Comparison of ENCODE assay signal across 23 cellular contexts in genomic region chr10:89556590-89556989, GRCh38. TPM values are rescaled to one million over a fixed set of nuclear protein-coding genes. Genes with fewer than 3 reads are reported as not detected.
DNase-seq lines count a peak whose midpoint lies in the region; ATAC-seq and TF ChIP-seq lines count a peak whose summit lies in the region.
"Had no signal": no experiment of that assay in that cellular context is flagged by ENCODE, and none has a peak within 500 bp of the region (broad histone marks: within the 10 kb centered on the region; RNA-seq: fewer than 3 reads in every experiment).

No MANE protein-coding gene starts in this region.

- H3K4me3 ChIP-seq in PC-3 (ENCODE audit: low read length) (no peak overlapping the region), fibroblast of the aortic adventitia (ENCODE audit: low read depth, low read length) (no peak overlapping the region), left lung (no peak overlapping the region), left ventricle myocardium inferior (no peak overlapping the region)
- H3K4me3 ChIP-seq: gastrocnemius medialis, HAP-1, lung, psoas muscle, upper lobe of left lung had no signal

- H3K27me3 ChIP-seq in PC-3 (ENCODE audit: low read length) (no peaks in the 10 kb centered on the region), left lung (no peaks in the 10 kb centered on the region), left ventricle myocardium inferior (ENCODE audit: low read depth) (no peaks in the 10 kb centered on the region)
- H3K27me3 ChIP-seq: gastrocnemius medialis, upper lobe of left lung had no signal

- POLR2A ChIA-PET in PC-3 (lab: Charles Lee; ENCODE audit: unreplicated experiment): no interaction called here

- H3K9me3 ChIP-seq in PC-3 (ENCODE audit: low read length) (no peaks in the 10 kb centered on the region), left lung (no peaks in the 10 kb centered on the region), left ventricle myocardium inferior (replicated peaks) (no peaks in the 10 kb centered on the region)
- H3K9me3 ChIP-seq: gastrocnemius medialis, psoas muscle, upper lobe of left lung had no signal

- no TSS peak for BruUV-seq in PC-3 (replicated peaks; lab: Mats Ljungman, UMichigan)

- H3K4me2 ChIP-seq in PC-3 (ENCODE audit: low read length): no peak overlapping the region

- no peaks in the 10 kb centered on the region for H3K79me2 ChIP-seq in PC-3 (ENCODE audit: low read length)

- H3K27ac ChIP-seq in PC-3 (ENCODE audit: low read length) (no peak overlapping the region), left lung (no peak overlapping the region), left ventricle myocardium inferior (replicated peaks) (no peak overlapping the region)
- H3K27ac ChIP-seq: gastrocnemius medialis, psoas muscle, upper lobe of left lung had no signal

- intact Hi-C loops in PC-3 (cut with micrococcal nuclease): no loop called here
- intact Hi-C loops in left lung (cut with DNase I): no loop called here
- intact Hi-C loops in left ventricle myocardium inferior (cut with micrococcal nuclease): no loop called here

- H3K9me2 ChIP-seq in PC-3 (replicated peaks; ENCODE audit: low read length): no peaks in the 10 kb centered on the region

- H3K9ac ChIP-seq in PC-3 (ENCODE audit: low read length): no peak overlapping the region

- H3K4me1 ChIP-seq in PC-3 (ENCODE audit: insufficient read depth, low read length) (peaks cover 35% of the 10 kb centered on the region), left lung (no peaks in the 10 kb centered on the region), left ventricle myocardium inferior (peaks cover 6% of the 10 kb centered on the region)
- H3K4me1 ChIP-seq: gastrocnemius medialis, HAP-1, psoas muscle, upper lobe of left lung had no signal

- H3F3A ChIP-seq in PC-3 (ENCODE audit: low read length, unreplicated experiment): no peaks in the 10 kb centered on the region

- CTCF ChIA-PET in PC-3 (lab: Charles Lee): no interaction called here

- TF ChIP-seq CTCF in PC-3 (conservative IDR thresholded peaks at IDR 0.05; ENCODE audit: low read depth, low read length): no peak
- no peak for TF ChIP-seq CTCF in fibroblast of the aortic adventitia (IDR thresholded peaks at IDR 0.05; ENCODE audit: insufficient read depth, low read length)
- no peak for TF ChIP-seq CTCF in left lung (IDR thresholded peaks at IDR 0.05)
- TF ChIP-seq CTCF in left ventricle myocardium inferior (IDR thresholded peaks at IDR 0.05; ENCODE audit: borderline replicate concordance): no peak

- ATAC-seq in PC-3 (no peak), GM19455 (IDR thresholded peaks at IDR 0.05; ENCODE audit: unreplicated experiment) (no peak), left lung (no peak)
- ATAC-seq: activated naive CD8-positive, alpha-beta T cell treated with anti-CD3 and anti-CD28 coated beads, Interleukin-2, amount 50 U/mL, for 24 hours; gastrocnemius medialis; psoas muscle had no signal

- DNase-seq in EL (peak; percentile 28), PC-3 (peak; percentile 32), fibroblast of the aortic adventitia (ENCODE audit: low read depth) (peak; percentile 17), renal cortical epithelial cell (ENCODE audit: low read depth) (peak; percentile 95), left lung (no peak), left ventricle myocardium inferior (no peak)
- DNase-seq in stimulated activated CD4-positive, alpha-beta T cell treated with anti-CD3 and anti-CD28 coated beads, Interleukin-2, amount 100 ng/mL, for 24 hours: no peak
- DNase-seq: activated CD4-positive, alpha-beta T cell treated with anti-CD3 and anti-CD28 coated beads for 1 hour; activated effector memory CD4-positive, alpha-beta T cell treated with anti-CD3 and anti-CD28 coated beads, Interleukin-2, amount 50 U/mL, for 16 hours; activated naive CD8-positive, alpha-beta T cell treated with anti-CD3 and anti-CD28 coated beads, Interleukin-2, amount 50 U/mL, for 24 hours; CD4-positive, alpha-beta memory T cell; DMS79 treated with DMSO at 0.1 percent for 48 hours; effector memory CD4-positive, alpha-beta T cell; gastrocnemius medialis; NCI-H2081 treated with DMSO at 0.1 percent for 48 hours; NCI-H510A treated with DMSO at 0.1 percent for 48 hours; psoas muscle; upper lobe of left lung had no signal

- no peak overlapping the region for H2AFZ ChIP-seq in PC-3 (ENCODE audit: low read length)

- no peaks in the 10 kb centered on the region for H4K20me1 ChIP-seq in PC-3 (ENCODE audit: low read length)

- H3K36me3 ChIP-seq in PC-3 (ENCODE audit: low read depth, low read length): no peaks in the 10 kb centered on the region
- no peaks in the 10 kb centered on the region for H3K36me3 ChIP-seq in left lung
- no peaks in the 10 kb centered on the region for H3K36me3 ChIP-seq in left ventricle myocardium inferior
- H3K36me3 ChIP-seq: gastrocnemius medialis, HAP-1, upper lobe of left lung had no signal

RNA-seq across cellular contexts. Expression of gene SLC16A12, which starts 21.2 kb away (rescaled TPM):
- not detected in 2 replicates for total RNA-seq in PC-3 (2014; rRNA removed)
- total RNA-seq in fibroblast of the aortic adventitia (ENCODE audit: low replicate concordance): 0.16 and 0.90 TPM in 2 replicates
- 27.6 and 110 TPM in 2 replicates for total RNA-seq in renal cortical epithelial cell
- 1 to 10 TPM; 1.5 to 6.3 TPM for total RNA-seq in left lung
- 2.0 TPM for total RNA-seq in left ventricle myocardium inferior
- total RNA-seq: CD4-positive, alpha-beta memory T cell; SK-MEL-5; T-helper 1 cell treated with Interleukin-12 subunit alpha and Interleukin-12 subunit beta and Interleukin-4 antibody, amounts not matched to agents 30 ng/mL and 1 ng/mL, for 36 hours had no signal

Comparison
In these comparisons a context has a peak if more than half of its experiments do, and no peak if none do; other contexts are left out.
1. DNase-seq: peak in EL (single experiment), PC-3 (single experiment), fibroblast of the aortic adventitia (single experiment) and renal cortical epithelial cell (single experiment); none in left lung (0 of 2), left ventricle myocardium inferior (single experiment) and stimulated activated CD4-positive, alpha-beta T cell treated with anti-CD3 and anti-CD28 coated beads, Interleukin-2, amount 100 ng/mL, for 24 hours (0 of 2).